Comparison of ENCODE assay signal across 18 cellular contexts in genomic region chr10:43264324-43264986, GRCh38. TPM values are rescaled to one million over a fixed set of nuclear protein-coding genes. Genes with fewer than 3 reads are reported as not detected.
DNase-seq lines count a peak whose midpoint lies in the region; FAIRE-seq and TF ChIP-seq lines count a peak whose summit lies in the region.
"Had no signal": no experiment of that assay in that cellular context is flagged by ENCODE, and none has a peak within 500 bp of the region (broad histone marks: within the 10 kb centered on the region; RNA-seq: fewer than 3 reads in every experiment).

No MANE protein-coding gene starts in this region.

- TF ChIP-seq POLR2A in breast epithelium (IDR thresholded peaks at IDR 0.05), result no peak

- peak overlapping the region; percentile 36 to 80 for H3K27ac ChIP-seq in breast epithelium
- no peak overlapping the region for H3K27ac ChIP-seq in mammary epithelial cell (ENCODE audit: insufficient read depth, low read depth, low read length)
- H3K27ac ChIP-seq in dorsolateral prefrontal cortex, result peak overlapping the region in 33 of 59 donors; percentile 2 to 89 (median 69)
- H3K27ac ChIP-seq: adrenal gland had no signal

- BruUV-seq in mammary epithelial cell (replicated peaks; lab: Mats Ljungman, UMichigan), result no TSS peak

- 0% methylated on average over 1 of the region's 7 CpGs for WGBS in mammary epithelial cell (ENCODE audit: low coverage, missing lambda C conversion rate)

- TF ChIP-seq CTCF in breast epithelium (IDR thresholded peaks at IDR 0.05) (no peak), mammary epithelial cell (conservative IDR thresholded peaks at IDR 0.05 in 1 of 2, IDR thresholded peaks at IDR 0.05 in 1 of 2; ENCODE audit: extremely low read depth in 1 of 2, insufficient read depth in 1 of 2, low read depth in 1 of 2, low read length in 2 of 2) (no peak), dorsolateral prefrontal cortex (IDR thresholded peaks at IDR 0.05 in 54 of 56, conservative IDR thresholded peaks at IDR 0.05 in 2 of 56; ENCODE audit: low read depth in 1 of 56, partially characterized antibody in 56 of 56) (no peak)

- no peak overlapping the region for H3K4me2 ChIP-seq in mammary epithelial cell (ENCODE audit: insufficient read depth, low read depth, low read length)

- H3K4me3 ChIP-seq in breast epithelium, result peak overlapping the region in 1 of 3 donors; percentile 70
- no peak overlapping the region for H3K4me3 ChIP-seq in mammary epithelial cell (replicated peaks in 1 of 3; ENCODE audit: insufficient read depth in 1 of 3, low read depth in 2 of 3, low read length in 3 of 3)
- peak overlapping the region in 55 of 59 donors; percentile 24 to 68 (median 57) for H3K4me3 ChIP-seq in dorsolateral prefrontal cortex
- H3K4me3 ChIP-seq: adrenal gland, HAP-1, MG63 had no signal

- H3K79me2 ChIP-seq in mammary epithelial cell (ENCODE audit: insufficient read depth, low read length), result no peaks in the 10 kb centered on the region

- peak in 1 of 2 donors; percentile 15 for DNase-seq in breast epithelium (ENCODE audit: low spot score in 2 of 2)
- DNase-seq in mammary epithelial cell, result no peak
- DNase-seq in HEK293T (ENCODE audit: extremely low spot score), result peak; percentile 4
- peak in 5 of 10 donors; percentile 9 to 70 (median 42) for DNase-seq in dorsolateral prefrontal cortex
- peak; percentile 11 for DNase-seq in urothelium cell line (ENCODE audit: low spot score)
- DNase-seq in NCI-H2107 treated with DMSO at 0.1 percent for 48 hours (lab: John Stamatoyannopoulos, UW; ENCODE audit: unreplicated experiment), result no peak
- DNase-seq in HT-29 (ENCODE audit: low spot score), result no peak
- DNase-seq: activated CD4-positive, CD25-positive, alpha-beta regulatory T cell; cortex of kidney; MG63; NCI-H187; NCI-H446; RPMI8226; stimulated activated CD8-positive, alpha-beta memory T cell treated with anti-CD3 and anti-CD28 coated beads, Interleukin-4, amount 100 ng/mL, for 48 hours had no signal

- H3K4me1 ChIP-seq in breast epithelium, result peaks cover 3 to 9% of the 10 kb centered on the region in 2 donors
- peaks cover 10% of the 10 kb centered on the region for H3K4me1 ChIP-seq in mammary epithelial cell (ENCODE audit: insufficient read depth, low read length)
- H3K4me1 ChIP-seq: adrenal gland, HAP-1 had no signal

- H3K9me3 ChIP-seq in breast epithelium (no peaks in the 10 kb centered on the region), mammary epithelial cell (replicated peaks; ENCODE audit: insufficient read depth, low read length) (no peaks in the 10 kb centered on the region)
- H3K9me3 ChIP-seq: adrenal gland, HAP-1, MG63 had no signal

- H3K36me3 ChIP-seq in breast epithelium (no peaks in the 10 kb centered on the region), mammary epithelial cell (ENCODE audit: insufficient read depth, low read length) (no peaks in the 10 kb centered on the region)
- H3K36me3 ChIP-seq: adrenal gland, HAP-1, MG63 had no signal

- CTCF ChIA-PET in mammary epithelial cell (lab: Charles Lee; ENCODE audit: low non-redundant PET), result no interaction called here
- CTCF ChIA-PET in HEK293T (lab: Yijun Ruan, JAX), result interaction anchor here (0.6 kb wide), 1 partner anchor 8 kb away, joined by 3 read pairs; no protein-coding TSS in a partner anchor

- in situ Hi-C loops in mammary epithelial cell (cut with MboI; ENCODE audit: low sequenced_read_pairs in 2 of 2), result no loop called here

- dilution Hi-C loops in mammary epithelial cell (cut with HindIII; ENCODE audit: low sequenced_read_pairs), result no loop called here

- no peak overlapping the region for H2AFZ ChIP-seq in mammary epithelial cell (ENCODE audit: low read depth, low read length)

- no peaks in the 10 kb centered on the region for H4K20me1 ChIP-seq in mammary epithelial cell (ENCODE audit: insufficient read depth, low read length)

- H3K9ac ChIP-seq in mammary epithelial cell (ENCODE audit: insufficient read depth, low read length), result no peak overlapping the region

- H3K27me3 ChIP-seq in breast epithelium (peaks cover 0 to 16% of the 10 kb centered on the region in 2 donors), mammary epithelial cell (ENCODE audit: insufficient read depth, low read length) (peaks cover 24% of the 10 kb centered on the region), dorsolateral prefrontal cortex (peaks cover 0 to 37% (median 9%) of the 10 kb centered on the region in 45 donors)

- intact Hi-C loops in breast epithelium (cut with DNase I; ENCODE audit: low total_unique reads) (no loop called here), mammary epithelial cell (cut with micrococcal nuclease) (loop anchor here (10.0 kb wide), 1 partner anchor 200 kb away; no protein-coding TSS in a partner anchor), dorsolateral prefrontal cortex (cut with DNase I) (no loop called here)

- FAIRE-seq in urothelium cell line (lab: Jason Lieb, UNC), result peak; percentile 17
- FAIRE-seq: D721Med, GM18507 had no signal

- POLR2A ChIA-PET in HEK293T (lab: Yijun Ruan, JAX), result no interaction called here

TF ChIP-seq in HEK293T, 16 proteins besides CTCF, POLR2A, EP300 and RAD21:
- TF ChIP-seq NFRKB (IDR thresholded peaks at IDR 0.05) (no peak), ZNF384 (IDR thresholded peaks at IDR 0.05) (no peak), SUZ12 (IDR thresholded peaks at IDR 0.05) (no peak), ELF4 (IDR thresholded peaks at IDR 0.05) (no peak), FOXK2 (IDR thresholded peaks at IDR 0.05) (no peak), FOXM1 (IDR thresholded peaks at IDR 0.05; ENCODE audit: borderline replicate concordance) (no peak), HDGF (IDR thresholded peaks at IDR 0.05; ENCODE audit: borderline replicate concordance) (no peak), L3MBTL2 (conservative IDR thresholded peaks at IDR 0.05) (no peak), BHLHE40 (IDR thresholded peaks at IDR 0.05; ENCODE audit: borderline replicate concordance) (no peak), CTBP1 (IDR thresholded peaks at IDR 0.05; ENCODE audit: borderline replicate concordance) (no peak), FOXA1 (IDR thresholded peaks at IDR 0.05) (no peak)
- TF ChIP-seq, protein P1, sequence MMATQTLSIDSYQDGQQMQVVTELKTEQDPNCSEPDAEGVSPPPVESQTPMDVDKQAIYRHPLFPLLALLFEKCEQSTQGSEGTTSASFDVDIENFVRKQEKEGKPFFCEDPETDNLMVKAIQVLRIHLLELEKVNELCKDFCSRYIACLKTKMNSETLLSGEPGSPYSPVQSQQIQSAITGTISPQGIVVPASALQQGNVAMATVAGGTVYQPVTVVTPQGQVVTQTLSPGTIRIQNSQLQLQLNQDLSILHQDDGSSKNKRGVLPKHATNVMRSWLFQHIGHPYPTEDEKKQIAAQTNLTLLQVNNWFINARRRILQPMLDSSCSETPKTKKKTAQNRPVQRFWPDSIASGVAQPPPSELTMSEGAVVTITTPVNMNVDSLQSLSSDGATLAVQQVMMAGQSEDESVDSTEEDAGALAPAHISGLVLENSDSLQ (IDR thresholded peaks at IDR 0.05), result no peak

RNA-seq across cellular contexts. Expression of gene RASGEF1A, which starts 2.4 kb away (rescaled TPM):
- total RNA-seq in breast epithelium, result 10 to 100 TPM in 2 of 3 donors, 1 to 10 TPM in 1; 1.1 to 15.8 (median 11.5) TPM
- total RNA-seq in mammary epithelial cell, result 1 to 10 TPM in 1 of 2 donors, not detected in 1; 4.7 TPM
- 0.79 TPM for polyA plus RNA-seq in mammary epithelial cell
- polyA minus RNA-seq in mammary epithelial cell, result not detected
- total RNA-seq in dorsolateral prefrontal cortex, result 10 to 100 TPM; 16.3 to 54.4 (median 39.2) TPM
- total RNA-seq in HT-29 (2014; rRNA removed; shearing (Covaris generic)), result not detected in 2 replicates

Comparison
In these comparisons a context has a peak if more than half of its experiments do, and no peak if none do; other contexts are left out.
1. DNase-seq: peak in HEK293T (single experiment) and urothelium cell line (single experiment); none in mammary epithelial cell (single experiment), NCI-H2107 treated with DMSO at 0.1 percent for 48 hours (single experiment) and HT-29 (single experiment).
2. H3K4me3 ChIP-seq: peak in dorsolateral prefrontal cortex (55 of 59); none in mammary epithelial cell (0 of 3).